2 cellular contexts compared by ENCODE assay signal in the genomic region with DNA sequence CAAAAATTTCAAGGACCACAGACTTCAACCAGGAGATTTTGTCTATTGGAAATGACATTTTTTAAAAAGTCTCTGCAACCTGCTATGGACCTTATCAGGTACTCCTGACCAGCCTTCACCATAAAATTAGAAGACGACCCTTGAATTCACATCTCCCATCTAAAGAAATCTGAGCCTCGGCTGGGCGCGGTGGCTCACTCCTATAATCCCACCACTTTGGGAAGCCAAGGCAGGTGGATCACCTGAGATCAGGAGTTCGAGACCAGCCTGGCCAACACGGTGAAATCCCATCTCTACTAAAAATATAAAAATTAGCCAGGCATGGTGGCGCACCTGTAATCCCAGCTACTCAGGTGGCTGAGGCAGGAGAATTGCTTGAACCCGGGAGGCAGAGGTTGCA. TPM values are rescaled to one million over a fixed set of nuclear protein-coding genes. Genes with fewer than 3 reads are reported as not detected.
"Had no signal": no experiment of that assay in that cellular context is flagged by ENCODE, and none has a peak within 500 bp of the region (broad histone marks: within the 10 kb centered on the region; RNA-seq: fewer than 3 reads in every experiment).

No MANE protein-coding gene starts in this region.

RNA-seq across cellular contexts. Expression of a gene that starts 41.5 kb away (rescaled TPM):
- total RNA-seq: fibroblast of lung had no signal
- polyA plus RNA-seq: neural cell had no signal
